ENCODE assay signal across 8 cellular contexts in genomic region chr17:81870155-81870977, GRCh38. TPM values are rescaled to one million over a fixed set of nuclear protein-coding genes. Genes with fewer than 3 reads are reported as not detected.
A peak's percentile ranks its signal among the peaks of the same experiment; 100 is the strongest.
DNase-seq lines count a peak whose midpoint lies in the region; ATAC-seq, FAIRE-seq and TF ChIP-seq lines count a peak whose summit lies in the region.

No MANE protein-coding gene starts in this region.

- H2BK15ac ChIP-seq in H1 (ENCODE audit: low read length), result no peak overlapping the region

- H4K8ac ChIP-seq in H1 (ENCODE audit: extremely low read depth, insufficient read depth, low read length), result no peak overlapping the region; the same call in 1 of the 2 replicates

- TF ChIP-seq POLR2A in H1 (IDR thresholded peaks at IDR 0.05; ENCODE audit: control extremely low read depth in 1 of 2, low read depth in 2 of 2, low read length in 2 of 2), result peak; percentile 2 to 20; a peak in 1 of 3 replicates

- intact Hi-C loops in upper lobe of right lung (cut with DNase I), result no loop called here

- CTCF ChIA-PET in H1 (lab: Charles Lee; ENCODE audit: partially characterized antibody), result interaction anchor here (0.7 to 2.9 kb wide), 41 partner anchors 10 to 206 kb away, joined by 3 to 24 read pairs (median 5); partner anchors contain the start of genes MRPL12, NPB, PCYT2 and PYCR1

- H2BK5ac ChIP-seq in H1 (ENCODE audit: low read depth, low read length), result no peak overlapping the region; the same call in 1 of the 2 replicates

- H3K56ac ChIP-seq in H1 (replicated peaks; ENCODE audit: insufficient read length, low read depth, low read length), result peak overlapping the region; percentile 2

- H3K27ac ChIP-seq in H1 (ENCODE audit: low read depth, low read length) (no peak overlapping the region; the same call in 1 of the 2 replicates), muscle layer of colon (ENCODE audit: low read depth, low read length) (peak overlapping the region; percentile 70), upper lobe of right lung (peak overlapping the region; percentile 89)

- TF ChIP-seq EP300 in H1 (IDR thresholded peaks at IDR 0.05; ENCODE audit: borderline replicate concordance in 1 of 2, low read depth in 2 of 2, low read length in 2 of 2), result no peak

- 6% methylated on average over 43 of the region's 64 CpGs; no CpG with 5 or more reads in 1 of the 2 experiments for WGBS in H1 (ENCODE audit: extremely low coverage in 1 of 2, insufficient coverage in 1 of 2, insufficient read length in 1 of 2, insufficient replicate concordance in 2 of 2, low coverage in 1 of 2, low lambda C conversion rate in 2 of 2, missing lambda C conversion rate in 1 of 2), 2 experiments

- peaks cover 6 to 28% of the 10 kb centered on the region in 2 experiments for H4K20me1 ChIP-seq in H1 (replicated peaks in 1 of 2; ENCODE audit: control insufficient read depth in 1 of 2, insufficient read depth in 2 of 2, low read length in 2 of 2)

- no peak overlapping the region for H2BK120ac ChIP-seq in H1 (replicated peaks; ENCODE audit: low read depth, low read length)

- no peak for TF ChIP-seq RAD21 in H1 (IDR thresholded peaks at IDR 0.05 in 1 of 2, conservative IDR thresholded peaks at IDR 0.05 in 1 of 2; ENCODE audit: low read depth in 2 of 2, low read length in 2 of 2)

- H2AFZ ChIP-seq in H1 (ENCODE audit: low read length), result no peak overlapping the region

- peaks cover 12% of the 10 kb centered on the region; the same call in 1 of the 2 replicates for H3K23me2 ChIP-seq in H1 (ENCODE audit: low read depth, low read length)

- no peak overlapping the region; the same call in 1 of the 2 replicates for H3K18ac ChIP-seq in H1 (ENCODE audit: extremely low read depth, low read length)

- H3K9ac ChIP-seq in H1 (replicated peaks in 1 of 4; ENCODE audit: extremely low read depth in 1 of 4, low read depth in 3 of 4, low read length in 3 of 4), result peak overlapping the region; percentile 25 to 59 (median 46); a peak in 5 of 7 replicates
- peak overlapping the region; percentile 94 for H3K9ac ChIP-seq in muscle layer of colon (ENCODE audit: low read length)

- H3K27me3 ChIP-seq in H1 (replicated peaks in 1 of 4; ENCODE audit: control insufficient read depth in 3 of 4, extremely low read depth in 1 of 4, insufficient read depth in 3 of 4, low read length in 3 of 4), result no peaks in the 10 kb centered on the region
- H3K27me3 ChIP-seq in muscle layer of colon (ENCODE audit: control insufficient read depth in 1 of 2, insufficient read depth in 2 of 2, low read length in 2 of 2), result no peaks in the 10 kb centered on the region
- H3K27me3 ChIP-seq in upper lobe of right lung, result no peaks in the 10 kb centered on the region

- H3K23ac ChIP-seq in H1 (ENCODE audit: insufficient read length), result no peak overlapping the region

- H2BK20ac ChIP-seq in H1 (ENCODE audit: low read length), result no peak overlapping the region

- no peak overlapping the region for H2AK5ac ChIP-seq in H1 (ENCODE audit: low read depth, low read length)

- H3K14ac ChIP-seq in H1 (ENCODE audit: insufficient read length), result no peak overlapping the region

- H3K9me3 ChIP-seq in H1 (ENCODE audit: insufficient read depth in 2 of 2, low read depth in 1 of 2, low read length in 1 of 2) (no peaks in the 10 kb centered on the region), muscle layer of colon (ENCODE audit: low read length) (no peaks in the 10 kb centered on the region), upper lobe of right lung (no peaks in the 10 kb centered on the region)

- H3K4me3 ChIP-seq in WI38 (ENCODE audit: low read depth, low read length), result peak overlapping the region; percentile 73
- H3K4me3 ChIP-seq in H1 (ENCODE audit: extremely low read depth in 1 of 4, insufficient read depth in 2 of 4, low read depth in 3 of 4, low read length in 4 of 4), result peak overlapping the region; percentile 63 to 79 (median 76)
- peak overlapping the region; percentile 34 to 91 for H3K4me3 ChIP-seq in muscle layer of colon (ENCODE audit: low read depth in 1 of 2, low read length in 2 of 2)
- H3K4me3 ChIP-seq in upper lobe of right lung, result peak overlapping the region; percentile 79

- H2BK12ac ChIP-seq in H1 (ENCODE audit: low read depth, low read length), result no peak overlapping the region

- ATAC-seq in HG03460 (IDR thresholded peaks at IDR 0.05; ENCODE audit: unreplicated experiment) (peak; percentile 8), upper lobe of right lung (peak; percentile 29)

- H3K4ac ChIP-seq in H1 (replicated peaks; ENCODE audit: insufficient read length, low read depth, low read length), result no peak overlapping the region

- H3K79me2 ChIP-seq in H1 (ENCODE audit: control insufficient read depth in 1 of 2, insufficient read depth in 2 of 2, low read length in 2 of 2), result peaks cover 3 to 4% of the 10 kb centered on the region in 2 experiments; a peak in 2 of 4 replicates

- TF ChIP-seq CTCF in WI38 (IDR thresholded peaks at IDR 0.05; ENCODE audit: low read depth, low read length) (no peak), H1 (IDR thresholded peaks at IDR 0.05; ENCODE audit: control extremely low read depth in 1 of 3, insufficient read depth in 1 of 3, low read depth in 1 of 3, low read length in 3 of 3) (no peak), upper lobe of right lung (IDR thresholded peaks at IDR 0.05) (no peak), D721Med (IDR thresholded peaks at IDR 0.05; ENCODE audit: insufficient read depth, missing control alignments) (no peak)

- peaks cover 0 to 12% (median 5%) of the 10 kb centered on the region in 4 experiments; a peak in 2 of 8 replicates for H3K36me3 ChIP-seq in H1 (ENCODE audit: control insufficient read depth in 2 of 4, insufficient read depth in 4 of 4, low read length in 3 of 4)
- H3K36me3 ChIP-seq in muscle layer of colon (ENCODE audit: insufficient read depth, low read length), result peaks cover 14% of the 10 kb centered on the region
- H3K36me3 ChIP-seq in upper lobe of right lung, result peaks cover 19% of the 10 kb centered on the region

- FAIRE-seq in H1 (lab: Jason Lieb, UNC) (no peak), D721Med (lab: Jason Lieb, UNC) (no peak)

- peak overlapping the region; percentile 54 for H4K91ac ChIP-seq in H1 (replicated peaks; ENCODE audit: insufficient read length, low read length)

- H3K4me2 ChIP-seq in H1 (ENCODE audit: insufficient read depth in 1 of 2, low read depth in 2 of 2, low read length in 2 of 2), result peak overlapping the region; percentile 75 to 76

- POLR2A ChIA-PET in H1 (lab: Charles Lee; ENCODE audit: partially characterized antibody), result interaction anchor here (0.6 to 6.6 kb wide), 30 partner anchors 10 to 429 kb away, joined by 3 to 41 read pairs (median 4); partner anchors contain the start of genes ALYREF, ANAPC11, CENPX and DCXR

- peak; percentile 43 for DNase-seq in stimulated activated CD4-positive, alpha-beta T cell treated with anti-CD3 and anti-CD28 coated beads, Interleukin-12 subunit alpha, Interleukin-12 subunit beta, amount 100 ng/mL, for 4 hours
- no peak for DNase-seq in stimulated activated CD4-positive, alpha-beta T cell treated with anti-CD3 and anti-CD28 coated beads, Interleukin-2, amount 100 ng/mL, for 48 hours
- DNase-seq in H1 (ENCODE audit: low read depth in 1 of 2, low spot score in 2 of 2) (peak in 1 of 2 experiments; percentile 62), upper lobe of right lung (peak; percentile 82), D721Med (ENCODE audit: insufficient read length, low spot score) (no peak)

- no peak overlapping the region for H4K5ac ChIP-seq in H1 (ENCODE audit: insufficient read length, low read depth, low read length)

- H3K4me1 ChIP-seq in H1 (replicated peaks in 1 of 4; ENCODE audit: control insufficient read depth in 3 of 4, insufficient read depth in 4 of 4, low read length in 3 of 4) (peaks cover 0 to 31% (median 21%) of the 10 kb centered on the region in 4 experiments; a peak in 6 of 7 replicates), muscle layer of colon (ENCODE audit: insufficient read depth, low read length) (peaks cover 30% of the 10 kb centered on the region), upper lobe of right lung (peaks cover 43% of the 10 kb centered on the region)

- H3K79me1 ChIP-seq in H1 (ENCODE audit: low read depth, low read length), result peaks cover 2% of the 10 kb centered on the region; the same call in 1 of the 2 replicates

RNA-seq across cellular contexts. Expression of gene ARHGDIA, which starts 0.8 kb away (rescaled TPM):
- 217 and 246 TPM in 2 replicates for total RNA-seq in H1 (2021; fragmentation: NEBNext Ultra II Directional; extraction: Animal tissue kit (Norgen Biotek cat#: 25700))
- polyA plus RNA-seq in H1 (2011; rRNA removed), result 62.4 and 155 TPM in 2 replicates
- 39.2 TPM for polyA plus RNA-seq in H1 (2011; cell fraction: cytosol; rRNA removed)
- polyA plus RNA-seq in H1 (2011; cell fraction: nucleus; rRNA removed), result 107 TPM
- 161 to 279 TPM (median 213 TPM) in 4 replicates for polyA plus RNA-seq in H1 (2012, experiment 1 of 2)
- 154 TPM for polyA plus RNA-seq in H1 (2012, experiment 2 of 2)
- 184 TPM for polyA plus RNA-seq in H1 (2013, experiment 1 of 2)
- 192 TPM for polyA plus RNA-seq in H1 (2013, experiment 2 of 2)
- 14.2 and 21.5 TPM in 2 replicates for polyA minus RNA-seq in H1 (2011; rRNA and poly(A)+ RNA removed)
- polyA minus RNA-seq in H1 (2011; cell fraction: cytosol; rRNA and poly(A)+ RNA removed), result 58.5 TPM
- polyA minus RNA-seq in H1 (2011; cell fraction: nucleus; rRNA and poly(A)+ RNA removed), result 44.3 TPM
- 386 TPM for total RNA-seq in upper lobe of right lung

RNA-seq across cellular contexts. Expression of gene P4HB, which starts 10.0 kb away (rescaled TPM):
- total RNA-seq in H1 (2021; fragmentation: NEBNext Ultra II Directional; extraction: Animal tissue kit (Norgen Biotek cat#: 25700)), result 374 and 379 TPM in 2 replicates
- 41.4 and 66.6 TPM in 2 replicates for polyA plus RNA-seq in H1 (2011; rRNA removed)
- 49.7 TPM for polyA plus RNA-seq in H1 (2011; cell fraction: cytosol; rRNA removed)
- 116 TPM for polyA plus RNA-seq in H1 (2011; cell fraction: nucleus; rRNA removed)
- polyA plus RNA-seq in H1 (2012, experiment 1 of 2), result 306 to 512 TPM (median 430 TPM) in 4 replicates
- polyA plus RNA-seq in H1 (2012, experiment 2 of 2), result 477 TPM
- polyA plus RNA-seq in H1 (2013, experiment 1 of 2), result 846 TPM
- polyA plus RNA-seq in H1 (2013, experiment 2 of 2), result 918 TPM
- 63.4 and 66.2 TPM in 2 replicates for polyA minus RNA-seq in H1 (2011; rRNA and poly(A)+ RNA removed)
- polyA minus RNA-seq in H1 (2011; cell fraction: cytosol; rRNA and poly(A)+ RNA removed), result 124 TPM
- polyA minus RNA-seq in H1 (2011; cell fraction: nucleus; rRNA and poly(A)+ RNA removed), result 107 TPM
- 462 TPM for total RNA-seq in upper lobe of right lung

RNA-seq across cellular contexts. Expression of gene ALYREF, which starts 21.0 kb away (rescaled TPM):
- total RNA-seq in H1 (2021; fragmentation: NEBNext Ultra II Directional; extraction: Animal tissue kit (Norgen Biotek cat#: 25700)), result 186 and 191 TPM in 2 replicates
- polyA plus RNA-seq in H1 (2011; rRNA removed), result 83.8 and 118 TPM in 2 replicates
- polyA plus RNA-seq in H1 (2011; cell fraction: cytosol; rRNA removed), result 130 TPM
- 148 TPM for polyA plus RNA-seq in H1 (2011; cell fraction: nucleus; rRNA removed)
- polyA plus RNA-seq in H1 (2012, experiment 1 of 2), result 149 to 176 TPM (median 160 TPM) in 4 replicates
- 125 TPM for polyA plus RNA-seq in H1 (2012, experiment 2 of 2)
- polyA plus RNA-seq in H1 (2013, experiment 1 of 2), result 83.8 TPM
- polyA plus RNA-seq in H1 (2013, experiment 2 of 2), result 84.5 TPM
- 107 and 142 TPM in 2 replicates for polyA minus RNA-seq in H1 (2011; rRNA and poly(A)+ RNA removed)
- polyA minus RNA-seq in H1 (2011; cell fraction: cytosol; rRNA and poly(A)+ RNA removed), result 69.6 TPM
- polyA minus RNA-seq in H1 (2011; cell fraction: nucleus; rRNA and poly(A)+ RNA removed), result 53.1 TPM
- total RNA-seq in upper lobe of right lung, result 39.4 TPM

RNA-seq across cellular contexts. Expression of gene ANAPC11, which starts 21.2 kb away (rescaled TPM):
- total RNA-seq in H1 (2021; fragmentation: NEBNext Ultra II Directional; extraction: Animal tissue kit (Norgen Biotek cat#: 25700)), result 176 and 182 TPM in 2 replicates
- 963 and 1,221 TPM in 2 replicates for polyA plus RNA-seq in H1 (2011; rRNA removed)
- polyA plus RNA-seq in H1 (2011; cell fraction: cytosol; rRNA removed), result 794 TPM
- polyA plus RNA-seq in H1 (2011; cell fraction: nucleus; rRNA removed), result 457 TPM
- 143 to 393 TPM (median 335 TPM) in 4 replicates for polyA plus RNA-seq in H1 (2012, experiment 1 of 2)
- polyA plus RNA-seq in H1 (2012, experiment 2 of 2), result 515 TPM
- 424 TPM for polyA plus RNA-seq in H1 (2013, experiment 1 of 2)
- polyA plus RNA-seq in H1 (2013, experiment 2 of 2), result 403 TPM
- 69.6 and 71.5 TPM in 2 replicates for polyA minus RNA-seq in H1 (2011; rRNA and poly(A)+ RNA removed)
- polyA minus RNA-seq in H1 (2011; cell fraction: cytosol; rRNA and poly(A)+ RNA removed), result 84.5 TPM
- 82.7 TPM for polyA minus RNA-seq in H1 (2011; cell fraction: nucleus; rRNA and poly(A)+ RNA removed)
- total RNA-seq in upper lobe of right lung, result 91.0 TPM

RNA-seq across cellular contexts. Expression of gene NPB, which starts 31.7 kb away (rescaled TPM):
- 0.80 and 1.5 TPM in 2 replicates for total RNA-seq in H1 (2021; fragmentation: NEBNext Ultra II Directional; extraction: Animal tissue kit (Norgen Biotek cat#: 25700))
- 2.5 and 3.9 TPM in 2 replicates for polyA plus RNA-seq in H1 (2011; rRNA removed)
- 1.6 TPM for polyA plus RNA-seq in H1 (2011; cell fraction: cytosol; rRNA removed)
- polyA plus RNA-seq in H1 (2011; cell fraction: nucleus; rRNA removed), result 1.5 TPM
- 0.48 to 0.69 TPM (median 0.53 TPM) in 3 of 4 replicates, not detected in the other for polyA plus RNA-seq in H1 (2012, experiment 1 of 2)
- polyA plus RNA-seq in H1 (2012, experiment 2 of 2), result 0.91 TPM
- polyA plus RNA-seq in H1 (2013, experiment 1 of 2), result 1.6 TPM
- 1.3 TPM for polyA plus RNA-seq in H1 (2013, experiment 2 of 2)
- 0.80 and 1.0 TPM in 2 replicates for polyA minus RNA-seq in H1 (2011; rRNA and poly(A)+ RNA removed)
- not detected for polyA minus RNA-seq in H1 (2011; cell fraction: cytosol; rRNA and poly(A)+ RNA removed)
- polyA minus RNA-seq in H1 (2011; cell fraction: nucleus; rRNA and poly(A)+ RNA removed), result 3.9 TPM
- total RNA-seq in upper lobe of right lung, result 0.55 TPM

Comparison
In these comparisons a context has a peak if more than half of its experiments do, and no peak if none do; other contexts are left out.
1. DNase-seq: peak in stimulated activated CD4-positive, alpha-beta T cell treated with anti-CD3 and anti-CD28 coated beads, Interleukin-12 subunit alpha, Interleukin-12 subunit beta, amount 100 ng/mL, for 4 hours (single experiment) and upper lobe of right lung (single experiment); none in stimulated activated CD4-positive, alpha-beta T cell treated with anti-CD3 and anti-CD28 coated beads, Interleukin-2, amount 100 ng/mL, for 48 hours (0 of 2) and D721Med (single experiment).
2. Peak in every context shown above with its lines, with median percentiles within 50 percentile points of each other: H3K4me3 ChIP-seq.